ENCODE assay signal across 20 cellular contexts in genomic region chr2:234771985-234772774, GRCh38.
DNase-seq lines count a peak whose midpoint lies in the region; ATAC-seq, FAIRE-seq and TF ChIP-seq lines count a peak whose summit lies in the region.
"Had no signal": no experiment of that assay in that cellular context is flagged by ENCODE, and none has a peak within 500 bp of the region (broad histone marks: within the 10 kb centered on the region; RNA-seq: fewer than 3 reads in every experiment).

No MANE protein-coding gene starts in this region.

- H3K36me3 ChIP-seq in heart left ventricle: no peaks in the 10 kb centered on the region
- no peaks in the 10 kb centered on the region for H3K36me3 ChIP-seq in left ventricle myocardium inferior
- H3K36me3 ChIP-seq in RWPE2 (ENCODE audit: low read depth): no peaks in the 10 kb centered on the region
- H3K36me3 ChIP-seq: esophagus muscularis mucosa, neutrophil had no signal

- TF ChIP-seq POLR2A in heart left ventricle (IDR thresholded peaks at IDR 0.05): no peak

- H3K4me1 Mint-ChIP-seq in activated CD8-positive, alpha-beta T cell treated with anti-CD3 and anti-CD28 coated beads for 36 hours (ENCODE audit: low read depth): no peaks in the 10 kb centered on the region
- H3K4me1 Mint-ChIP-seq: IgD-negative memory B cell had no signal

- POLR2A ChIA-PET in activated CD8-positive, alpha-beta T cell treated with anti-CD3 and anti-CD28 coated beads for 36 hours (lab: Charles Lee): no interaction called here

- H3K27ac ChIP-seq in heart left ventricle: peak overlapping the region in 1 of 12 donors; percentile 41
- H3K27ac ChIP-seq in left ventricle myocardium inferior (replicated peaks): no peak overlapping the region
- H3K27ac ChIP-seq in RWPE2 (ENCODE audit: poor library complexity, severe bottlenecking): no peak overlapping the region
- H3K27ac ChIP-seq: esophagus muscularis mucosa, neutrophil had no signal

- CTCF ChIA-PET in activated CD8-positive, alpha-beta T cell treated with anti-CD3 and anti-CD28 coated beads for 36 hours (lab: Charles Lee): no interaction called here

- H3K36me3 Mint-ChIP-seq in activated CD8-positive, alpha-beta T cell treated with anti-CD3 and anti-CD28 coated beads for 36 hours (ENCODE audit: low read depth): no peaks in the 10 kb centered on the region
- H3K36me3 Mint-ChIP-seq: IgD-negative memory B cell had no signal

- intact Hi-C loops in heart left ventricle (cut with DNase I) (no loop called here), left ventricle myocardium inferior (cut with micrococcal nuclease) (no loop called here)
- intact Hi-C loops in activated CD8-positive, alpha-beta T cell treated with anti-CD3 and anti-CD28 coated beads for 36 hours (cut with micrococcal nuclease): no loop called here

- H3K27me3 Mint-ChIP-seq in activated CD8-positive, alpha-beta T cell treated with anti-CD3 and anti-CD28 coated beads for 36 hours: peaks cover 8% of the 10 kb centered on the region

- H3K9me3 Mint-ChIP-seq in activated CD8-positive, alpha-beta T cell treated with anti-CD3 and anti-CD28 coated beads for 36 hours: no peaks in the 10 kb centered on the region

- WGBS in heart left ventricle, 4 donors: 66 to 77% (median 75%) methylated on average over 12 of the region's 12 CpGs

- DNase-seq in heart left ventricle: peak in 3 of 5 donors; percentile 23 to 53 (median 39)
- DNase-seq in left ventricle myocardium inferior: no peak
- DNase-seq in RWPE2 (ENCODE audit: low spot score): no peak
- DNase-seq in iris pigment epithelial cell (ENCODE audit: low read depth): peak; percentile 39
- peak; percentile 72 for DNase-seq in urothelium cell line (ENCODE audit: low spot score)
- DNase-seq in NCI-H510A treated with DMSO at 0.1 percent for 48 hours (lab: John Stamatoyannopoulos, UW): no peak
- DNase-seq in NCI-H2029 (lab: John Stamatoyannopoulos, UW): no peak
- no peak for DNase-seq in activated CD8-positive, alpha-beta T cell treated with anti-CD3 and anti-CD28 coated beads for 36 hours
- DNase-seq: activated CD4-positive, alpha-beta T cell treated with anti-CD3 and anti-CD28 coated beads, Interleukin-2, amount 50 U/mL, for 48 hours; activated effector memory CD4-positive, alpha-beta T cell treated with anti-CD3 and anti-CD28 coated beads, Interleukin-2, amount 50 U/mL, for 16 hours; central memory CD4-positive, alpha-beta T cell; DMS79; H9; NCI-H2029 treated with DMSO at 0.1 percent for 48 hours; T-helper 17 cell had no signal

- H3K4me1 ChIP-seq in heart left ventricle (peaks cover 0 to 7% (median 0%) of the 10 kb centered on the region in 12 donors), left ventricle myocardium inferior (peaks cover 4% of the 10 kb centered on the region), RWPE2 (ENCODE audit: insufficient read depth, poor library complexity, severe bottlenecking) (no peaks in the 10 kb centered on the region)

- H3K4me3 Mint-ChIP-seq in activated CD8-positive, alpha-beta T cell treated with anti-CD3 and anti-CD28 coated beads for 36 hours: no peak overlapping the region
- H3K4me3 Mint-ChIP-seq: H9, IgD-negative memory B cell, T-helper 17 cell had no signal

- no peak for TF ChIP-seq CTCF in heart left ventricle (IDR thresholded peaks at IDR 0.05)
- TF ChIP-seq CTCF in left ventricle myocardium inferior (IDR thresholded peaks at IDR 0.05; ENCODE audit: borderline replicate concordance): no peak
- TF ChIP-seq CTCF in RWPE2 (IDR thresholded peaks at IDR 0.05; ENCODE audit: poor library complexity, severe bottlenecking): no peak
- no peak for TF ChIP-seq CTCF in activated CD8-positive, alpha-beta T cell treated with anti-CD3 and anti-CD28 coated beads for 36 hours (IDR thresholded peaks at IDR 0.05)

- H3K9me3 ChIP-seq in heart left ventricle (no peaks in the 10 kb centered on the region), left ventricle myocardium inferior (replicated peaks) (no peaks in the 10 kb centered on the region), RWPE2 (ENCODE audit: severe bottlenecking) (no peaks in the 10 kb centered on the region)
- H3K9me3 ChIP-seq: esophagus muscularis mucosa, neutrophil had no signal

- H3K4me3 ChIP-seq in heart left ventricle: no peak overlapping the region
- H3K4me3 ChIP-seq in left ventricle myocardium inferior: no peak overlapping the region
- H3K4me3 ChIP-seq in RWPE2 (ENCODE audit: severe bottlenecking): no peak overlapping the region
- H3K4me3 ChIP-seq: esophagus muscularis mucosa had no signal

- FAIRE-seq in urothelium cell line (lab: Jason Lieb, UNC): peak; percentile 89
- FAIRE-seq: islet of Langerhans had no signal

- no peak overlapping the region for H3K27ac Mint-ChIP-seq in activated CD8-positive, alpha-beta T cell treated with anti-CD3 and anti-CD28 coated beads for 36 hours
- H3K27ac Mint-ChIP-seq: IgD-negative memory B cell, T-helper 17 cell had no signal

- ATAC-seq in heart left ventricle (peak in 3 of 4 donors; percentile 42 to 66 (median 59)), RWPE2 (ENCODE audit: low read depth) (peak; percentile 76)
- no peak for ATAC-seq in activated CD8-positive, alpha-beta T cell treated with anti-CD3 and anti-CD28 coated beads for 36 hours
- ATAC-seq: Panc1, T-helper 17 cell had no signal

- H3K27me3 ChIP-seq in heart left ventricle: no peaks in the 10 kb centered on the region
- H3K27me3 ChIP-seq in left ventricle myocardium inferior (ENCODE audit: low read depth): no peaks in the 10 kb centered on the region
- no peaks in the 10 kb centered on the region for H3K27me3 ChIP-seq in RWPE2 (ENCODE audit: insufficient read depth, poor library complexity, severe bottlenecking)
- H3K27me3 ChIP-seq: neutrophil had no signal

Comparison
In these comparisons a context has a peak if more than half of its experiments do, and no peak if none do; other contexts are left out.
1. DNase-seq: peak in heart left ventricle (3 of 5), iris pigment epithelial cell (single experiment) and urothelium cell line (single experiment); none in left ventricle myocardium inferior (single experiment), RWPE2 (single experiment), NCI-H510A treated with DMSO at 0.1 percent for 48 hours (single experiment), NCI-H2029 (single experiment) and activated CD8-positive, alpha-beta T cell treated with anti-CD3 and anti-CD28 coated beads for 36 hours (single experiment).